23 cellular contexts compared by ENCODE assay signal in the genomic region with DNA sequence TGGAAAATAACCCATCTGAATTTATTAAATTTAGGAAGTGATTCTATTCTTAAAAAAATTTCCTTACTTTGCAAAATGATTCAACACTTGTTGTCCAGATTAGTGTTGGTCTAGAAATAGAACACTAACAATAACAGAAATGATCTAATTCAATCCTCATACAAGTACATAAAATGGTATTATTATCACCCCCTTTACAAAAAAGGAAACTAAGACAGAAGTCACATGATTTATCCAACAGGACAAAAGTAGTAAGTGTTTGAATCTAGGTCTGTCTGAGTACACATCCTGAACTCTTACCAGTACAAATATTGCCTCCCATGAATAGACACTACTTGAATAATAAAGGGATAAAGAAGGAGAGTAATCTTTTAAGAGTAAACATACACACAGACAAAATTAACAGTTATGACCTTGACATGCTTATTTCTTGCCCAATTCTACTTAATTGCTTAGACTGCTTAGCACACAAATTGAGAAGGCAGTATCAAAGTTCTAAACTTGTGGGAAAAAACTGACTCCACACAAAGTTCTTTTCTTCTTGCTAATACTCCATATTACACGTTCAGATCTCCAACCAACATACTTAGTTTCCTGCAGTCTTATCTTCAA.
"Had no signal": no experiment of that assay in that cellular context is flagged by ENCODE, and none has a peak within 500 bp of the region (broad histone marks: within the 10 kb centered on the region; RNA-seq: fewer than 3 reads in every experiment).

No MANE protein-coding gene starts in this region.

- H3K4me1 ChIP-seq: Peyer's patch had no signal

- FAIRE-seq: astrocyte had no signal

- H3K27ac Mint-ChIP-seq: activated CD8-positive, alpha-beta T cell treated with anti-CD3 and anti-CD28 coated beads, Interleukin-2, amount 10 ng/mL, durations not matched to agents 7 days and 5 days; activated naive CD4-positive, alpha-beta T cell treated with anti-CD3 and anti-CD28 coated beads, Interleukin-2, amount 50 U/mL, for 24 hours; activated naive CD8-positive, alpha-beta T cell treated with anti-CD3 and anti-CD28 coated beads, Interleukin-2, amount 50 U/mL, for 24 hours; brain; T-helper 1 cell treated with Interleukin-12 subunit alpha and Interleukin-12 subunit beta and Interleukin-4 antibody, amounts not matched to agents 30 μg/mL and 1 μg/mL, for 36 hours had no signal

- H3K36me3 ChIP-seq: Peyer's patch had no signal

- DNase-seq: activated CD4-positive, alpha-beta T cell treated with anti-CD3 and anti-CD28 coated beads for 48 hours; activated CD4-positive, alpha-beta T cell treated with anti-CD3 and anti-CD28 coated beads, Interleukin-2, amount 50 U/mL, for 4 hours; activated CD8-positive, alpha-beta memory T cell treated with anti-CD3 and anti-CD28 coated beads, Interleukin-2, amount 50 U/mL, for 48 hours; activated CD8-positive, alpha-beta T cell treated with anti-CD3 and anti-CD28 coated beads, Interleukin-2, amount 10 ng/mL, durations not matched to agents 7 days and 5 days; activated naive CD8-positive, alpha-beta T cell treated with anti-CD3 and anti-CD28 coated beads, Interleukin-2, amount 50 U/mL, for 24 hours; activated T-cell treated with anti-CD3 and anti-CD28 coated beads, Interleukin-2, amount 50 U/mL, for 1 hour; amygdala; Kasumi-1; KBM-7; NCI-H1105 treated with DMSO at 0.1 percent for 48 hours; NCI-H1436 treated with DMSO at 0.1 percent for 48 hours; NCI-H187; NCI-H2081 treated with DMSO at 0.1 percent for 48 hours; NCI-H446; NCI-H524; Peyer's patch; SHP77 treated with DMSO at 0.1 percent for 48 hours had no signal

- H3K27me3 ChIP-seq: Peyer's patch had no signal

- H3K4me3 ChIP-seq: Peyer's patch had no signal

- H3K27ac ChIP-seq: Peyer's patch, RWPE1 had no signal

- ATAC-seq: activated CD4-positive, CD25-positive, alpha-beta regulatory T cell treated with anti-CD3 and anti-CD28 coated beads, Interleukin-2, amount 50 U/mL, for 24 hours; activated CD8-positive, alpha-beta T cell treated with anti-CD3 and anti-CD28 coated beads, Interleukin-2, amount 10 ng/mL, durations not matched to agents 7 days and 5 days; activated naive CD8-positive, alpha-beta T cell treated with anti-CD3 and anti-CD28 coated beads, Interleukin-2, amount 50 U/mL, for 24 hours had no signal
